Comparison of ENCODE assay signal across 8 cellular contexts in the genomic region with DNA sequence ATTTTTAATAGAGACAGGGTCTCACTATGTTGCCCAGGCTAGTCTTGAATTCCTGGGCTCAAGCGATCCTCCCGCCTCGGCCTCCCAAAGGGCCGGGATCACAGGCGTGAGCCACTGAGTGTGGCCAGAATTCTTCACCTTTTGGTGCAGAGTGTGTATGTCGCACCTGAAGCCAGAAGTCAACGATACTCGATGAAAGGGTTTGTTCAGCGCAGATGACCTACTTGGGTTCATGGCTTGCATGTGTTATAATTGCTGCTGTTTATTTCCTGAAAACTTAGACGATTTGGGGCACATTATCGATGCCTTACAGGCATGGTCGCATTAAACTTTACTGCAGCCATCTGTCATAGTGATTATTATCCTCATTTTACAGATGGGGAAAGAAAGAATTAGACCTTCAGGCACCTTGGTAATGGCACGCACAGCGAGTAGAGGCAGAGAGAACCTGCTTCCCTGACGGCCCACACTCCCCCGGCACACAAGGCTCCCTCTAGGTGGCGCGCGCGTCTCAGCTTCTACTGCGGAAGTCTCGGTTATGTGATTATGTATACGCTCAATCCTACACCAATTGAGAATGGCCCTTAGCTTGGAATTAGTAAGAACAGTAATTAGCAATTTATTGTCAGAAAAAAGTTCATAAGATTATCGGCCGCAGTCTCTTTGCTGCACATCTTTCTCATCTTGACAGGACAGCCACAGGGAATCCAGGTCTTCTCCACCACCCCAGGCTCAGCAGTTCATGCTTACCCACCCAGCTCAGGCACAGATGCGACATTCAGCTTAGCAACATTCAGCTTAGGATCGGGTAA.
A peak's percentile ranks its signal among the peaks of the same experiment; 100 is the strongest.
DNase-seq lines count a peak whose midpoint lies in the region; ATAC-seq and TF ChIP-seq lines count a peak whose summit lies in the region.

No MANE protein-coding gene starts in this region.

- no peaks in the 10 kb centered on the region for H3K9me2 ChIP-seq in DOHH2 (replicated peaks; ENCODE audit: control insufficient read depth, low read length)
- no peaks in the 10 kb centered on the region for H3K9me2 ChIP-seq in MM.1S (replicated peaks; ENCODE audit: insufficient read depth, low read length)

- peaks cover 7% of the 10 kb centered on the region for H3K4me1 ChIP-seq in DOHH2 (ENCODE audit: control insufficient read depth, low read length)
- H3K4me1 ChIP-seq in MM.1S (ENCODE audit: low read length), result 0 out of 2 replicates have a peak, but pooled peaks cover 4% of the 10 kb centered on the region
- no peaks in the 10 kb centered on the region for H3K4me1 ChIP-seq in RWPE2 (ENCODE audit: insufficient read depth, poor library complexity, severe bottlenecking)
- peaks cover 35 to 37% of the 10 kb centered on the region in 2 experiments for H3K4me1 ChIP-seq in neutrophil (ENCODE audit: control insufficient read depth in 1 of 2, insufficient read depth in 1 of 2, low read depth in 1 of 2, low read length in 1 of 2)
- H3K4me1 ChIP-seq in stomach, result peaks cover 0 to 27% (median 17%) of the 10 kb centered on the region in 4 donors

- peaks cover 20% of the 10 kb centered on the region for H3K4me1 Mint-ChIP-seq in activated T-helper 17 cell treated with anti-CD3 and anti-CD28 coated beads, Interleukin-2, amount 50 U/mL, for 72 hours

- H3K4me3 ChIP-seq in DOHH2 (ENCODE audit: low read length) (peak overlapping the region; percentile 46; the same call in 1 of the 2 replicates), H7 (ENCODE audit: insufficient read depth, low read depth, low read length) (no peak overlapping the region), MM.1S (ENCODE audit: low read length) (peak overlapping the region; percentile 40), RWPE2 (ENCODE audit: severe bottlenecking) (no peak overlapping the region), neutrophil (ENCODE audit: low read depth in 1 of 2, low read length in 1 of 2) (no peak overlapping the region), stomach (no peak overlapping the region)

- no peaks in the 10 kb centered on the region for H3K36me3 ChIP-seq in DOHH2 (ENCODE audit: control insufficient read depth, low read length)
- no peaks in the 10 kb centered on the region for H3K36me3 ChIP-seq in H7 (replicated peaks; ENCODE audit: control insufficient read depth, insufficient read depth, low read length)
- H3K36me3 ChIP-seq in MM.1S (replicated peaks; ENCODE audit: insufficient read depth, low read length), result no peaks in the 10 kb centered on the region
- no peaks in the 10 kb centered on the region for H3K36me3 ChIP-seq in RWPE2 (ENCODE audit: low read depth)
- H3K36me3 ChIP-seq in neutrophil, result peaks cover 4% of the 10 kb centered on the region
- H3K36me3 ChIP-seq in stomach, result no peaks in the 10 kb centered on the region

- no peak overlapping the region for H3K27ac ChIP-seq in DOHH2 (ENCODE audit: low read depth, low read length)
- H3K27ac ChIP-seq in MM.1S (ENCODE audit: low read length), result peak overlapping the region; percentile 20; the same call in 1 of the 2 replicates
- H3K27ac ChIP-seq in RWPE2 (ENCODE audit: poor library complexity, severe bottlenecking), result no peak overlapping the region
- peak overlapping the region; percentile 27 for H3K27ac ChIP-seq in neutrophil
- H3K27ac ChIP-seq in stomach, result peak overlapping the region in 1 of 5 donors; percentile 2

- H3K9me3 ChIP-seq in DOHH2 (ENCODE audit: control insufficient read depth, insufficient read depth, low read length), result no peaks in the 10 kb centered on the region
- no peaks in the 10 kb centered on the region for H3K9me3 ChIP-seq in MM.1S (replicated peaks; ENCODE audit: insufficient read depth, low read length)
- H3K9me3 ChIP-seq in RWPE2 (ENCODE audit: severe bottlenecking), result no peaks in the 10 kb centered on the region
- H3K9me3 ChIP-seq in neutrophil, result no peaks in the 10 kb centered on the region
- no peaks in the 10 kb centered on the region for H3K9me3 ChIP-seq in stomach

- H3K27me3 Mint-ChIP-seq in activated T-helper 17 cell treated with anti-CD3 and anti-CD28 coated beads, Interleukin-2, amount 50 U/mL, for 72 hours, result no peaks in the 10 kb centered on the region

- TF ChIP-seq EP300 in stomach (IDR thresholded peaks at IDR 0.05), result no peak

- no peaks in the 10 kb centered on the region for H3K9me3 Mint-ChIP-seq in activated T-helper 17 cell treated with anti-CD3 and anti-CD28 coated beads, Interleukin-2, amount 50 U/mL, for 72 hours

- no peak for TF ChIP-seq POLR2A in stomach (IDR thresholded peaks at IDR 0.05)

- H4K20me1 ChIP-seq in DOHH2 (ENCODE audit: control insufficient read depth, insufficient read depth, low read depth, low read length) (no peaks in the 10 kb centered on the region), MM.1S (ENCODE audit: insufficient read depth, low read length) (no peaks in the 10 kb centered on the region)

- DNase-seq in H7 (peak; percentile 54), MM.1S (peak; percentile 83), RWPE2 (ENCODE audit: low spot score) (peak; percentile 78), fibroblast of the conjunctiva (ENCODE audit: low read depth) (peak; percentile 43), stomach (peak; percentile 89)

- no peaks in the 10 kb centered on the region for H3K79me2 ChIP-seq in DOHH2 (ENCODE audit: control insufficient read depth, low read length)
- H3K79me2 ChIP-seq in MM.1S (ENCODE audit: low read length), result no peaks in the 10 kb centered on the region

- intact Hi-C loops in stomach (cut with DNase I; ENCODE audit: low total_unique reads), result loop anchor here (10.0 kb wide), 1 partner anchor 255 kb away; no protein-coding TSS in a partner anchor

- H3K36me3 Mint-ChIP-seq in activated T-helper 17 cell treated with anti-CD3 and anti-CD28 coated beads, Interleukin-2, amount 50 U/mL, for 72 hours (ENCODE audit: low read depth), result no peaks in the 10 kb centered on the region

- H3F3A ChIP-seq in DOHH2 (ENCODE audit: control insufficient read depth, insufficient read depth), result peaks cover 3% of the 10 kb centered on the region
- peaks cover 4% of the 10 kb centered on the region for H3F3A ChIP-seq in MM.1S (ENCODE audit: insufficient read depth, low read length)

- peak overlapping the region; percentile 66 for H3K4me3 Mint-ChIP-seq in activated T-helper 17 cell treated with anti-CD3 and anti-CD28 coated beads, Interleukin-2, amount 50 U/mL, for 72 hours

- H3K27me3 ChIP-seq in DOHH2 (ENCODE audit: control insufficient read depth, low read length), result peaks cover 3% of the 10 kb centered on the region; the same call in 1 of the 2 replicates
- no peaks in the 10 kb centered on the region for H3K27me3 ChIP-seq in H7 (ENCODE audit: control insufficient read depth, insufficient read depth, low read length)
- H3K27me3 ChIP-seq in MM.1S (replicated peaks; ENCODE audit: insufficient read depth, low read length), result no peaks in the 10 kb centered on the region
- no peaks in the 10 kb centered on the region for H3K27me3 ChIP-seq in RWPE2 (ENCODE audit: insufficient read depth, poor library complexity, severe bottlenecking)
- no peaks in the 10 kb centered on the region for H3K27me3 ChIP-seq in neutrophil
- no peaks in the 10 kb centered on the region for H3K27me3 ChIP-seq in stomach

- WGBS in stomach, 5 donors, result 23 to 32% (median 28%) methylated on average over 27 of the region's 27 CpGs

- peak; percentile 96 for TF ChIP-seq CTCF in DOHH2 (IDR thresholded peaks at IDR 0.05; ENCODE audit: low read depth, low read length, poor library complexity, severe bottlenecking)
- peak; percentile 95 for TF ChIP-seq CTCF in MM.1S (IDR thresholded peaks at IDR 0.05; ENCODE audit: low read length)
- TF ChIP-seq CTCF in RWPE2 (IDR thresholded peaks at IDR 0.05; ENCODE audit: poor library complexity, severe bottlenecking), result peak; percentile 83
- peak; percentile 69 for TF ChIP-seq CTCF in neutrophil (IDR thresholded peaks at IDR 0.05)
- TF ChIP-seq CTCF in stomach (IDR thresholded peaks at IDR 0.05), result peak in 5 of 7 experiments; percentile 45 to 69 (median 67)

- H2AFZ ChIP-seq in MM.1S (ENCODE audit: low read length), result peak overlapping the region; percentile 46

- H3K27ac Mint-ChIP-seq in activated T-helper 17 cell treated with anti-CD3 and anti-CD28 coated beads, Interleukin-2, amount 50 U/mL, for 72 hours, result peak overlapping the region; percentile 67

- H3K9ac ChIP-seq in MM.1S (ENCODE audit: low read length), result no peak overlapping the region

- H3K4me2 ChIP-seq in DOHH2 (ENCODE audit: low read length), result peak overlapping the region; percentile 58
- H3K4me2 ChIP-seq in MM.1S (ENCODE audit: low read depth, low read length), result peak overlapping the region; percentile 87

- peak; percentile 83 for ATAC-seq in RWPE2 (ENCODE audit: low read depth)
- ATAC-seq in activated T-helper 17 cell treated with anti-CD3 and anti-CD28 coated beads, Interleukin-2, amount 50 U/mL, for 72 hours (replicated peaks), result peak; percentile 93

Comparison
In these comparisons a context has a peak if more than half of its experiments do, and no peak if none do; other contexts are left out.
1. H3K27ac ChIP-seq: peak in MM.1S (single experiment) and neutrophil (single experiment); none in DOHH2 (single experiment) and RWPE2 (single experiment).
2. H3K4me3 ChIP-seq: peak in DOHH2 (single experiment) and MM.1S (single experiment); none in H7 (single experiment), RWPE2 (single experiment), neutrophil (0 of 2) and stomach (0 of 4).
3. Peak in every context shown above with its lines, with median percentiles within 50 percentile points of each other: CTCF ChIP-seq and DNase-seq.